In genomic region chr1:156839426-156840109, GRCh38 we compare ENCODE assay signal across 27 cellular contexts. TPM values are rescaled to one million over a fixed set of nuclear protein-coding genes. Genes with fewer than 3 reads are reported as not detected.
DNase-seq lines count a peak whose midpoint lies in the region; ATAC-seq, FAIRE-seq and TF ChIP-seq lines count a peak whose summit lies in the region.
"Had no signal": no experiment of that assay in that cellular context is flagged by ENCODE, and none has a peak within 500 bp of the region (broad histone marks: within the 10 kb centered on the region; RNA-seq: fewer than 3 reads in every experiment).

No MANE protein-coding gene starts in this region.

- no peak for TF ChIP-seq POLR2A in GM12892 (IDR thresholded peaks at IDR 0.05; ENCODE audit: low read depth, low read length)

- H3K36me3 Mint-ChIP-seq in activated CD4-positive, alpha-beta T cell treated with anti-CD3 and anti-CD28 coated beads, Interleukin-2, amount 10 ng/mL, durations not matched to agents 24 days and 14 days (ENCODE audit: low read depth): peaks cover 2% of the 10 kb centered on the region
- H3K36me3 Mint-ChIP-seq in endothelial cell (ENCODE audit: low read depth, unreplicated experiment): no peaks in the 10 kb centered on the region
- no peaks in the 10 kb centered on the region for H3K36me3 Mint-ChIP-seq in osteocyte (ENCODE audit: unreplicated experiment)
- H3K36me3 Mint-ChIP-seq: activated naive CD4-positive, alpha-beta T cell treated with anti-CD3 and anti-CD28 coated beads, Interleukin-2, amount 10 ng/mL, durations not matched to agents 7 days and 5 days; CD4-positive, CD25-positive, alpha-beta regulatory T cell; IgD-negative memory B cell; stimulated activated memory B cell treated with anti-CD40 and anti-IgM and Interleukin-4, amounts not matched to agents 10 μg/mL and 1 μg/mL and 100 μg/mL, for 72 hours had no signal

- intact Hi-C loops in activated CD4-positive, alpha-beta T cell treated with anti-CD3 and anti-CD28 coated beads, Interleukin-2, amount 10 ng/mL, durations not matched to agents 24 days and 14 days (cut with micrococcal nuclease): loop anchor here (1.0 to 5.0 kb wide), 4 partner anchors 21 to 83 kb away; partner anchors contain the start of genes LRRC71 and NTRK1

- peaks cover 23% of the 10 kb centered on the region for H3K27me3 Mint-ChIP-seq in activated CD4-positive, alpha-beta T cell treated with anti-CD3 and anti-CD28 coated beads, Interleukin-2, amount 10 ng/mL, durations not matched to agents 24 days and 14 days
- H3K27me3 Mint-ChIP-seq in endothelial cell (ENCODE audit: unreplicated experiment) (peaks cover 19% of the 10 kb centered on the region), osteocyte (ENCODE audit: unreplicated experiment) (peaks cover 65% of the 10 kb centered on the region)

- H3K4me1 Mint-ChIP-seq in activated CD4-positive, alpha-beta T cell treated with anti-CD3 and anti-CD28 coated beads, Interleukin-2, amount 10 ng/mL, durations not matched to agents 24 days and 14 days: peaks cover 46% of the 10 kb centered on the region
- H3K4me1 Mint-ChIP-seq in endothelial cell (ENCODE audit: unreplicated experiment): peaks cover 3% of the 10 kb centered on the region
- H3K4me1 Mint-ChIP-seq in osteocyte (ENCODE audit: unreplicated experiment): no peaks in the 10 kb centered on the region
- H3K4me1 Mint-ChIP-seq: IgD-negative memory B cell had no signal

- no peaks in the 10 kb centered on the region for H3K9me3 Mint-ChIP-seq in activated CD4-positive, alpha-beta T cell treated with anti-CD3 and anti-CD28 coated beads, Interleukin-2, amount 10 ng/mL, durations not matched to agents 24 days and 14 days
- H3K9me3 Mint-ChIP-seq in endothelial cell (ENCODE audit: unreplicated experiment) (no peaks in the 10 kb centered on the region), osteocyte (ENCODE audit: unreplicated experiment) (no peaks in the 10 kb centered on the region)
- H3K9me3 Mint-ChIP-seq: activated naive CD4-positive, alpha-beta T cell treated with anti-CD3 and anti-CD28 coated beads, Interleukin-2, amount 10 ng/mL, durations not matched to agents 7 days and 5 days; activated T-cell treated with anti-CD3 and anti-CD28 coated beads, Interleukin-2, amount 50 U/mL, for 4 hours; CD4-positive, CD25-positive, alpha-beta regulatory T cell; stimulated activated memory B cell treated with anti-CD40 and anti-IgM and Interleukin-4, amounts not matched to agents 10 μg/mL and 1 μg/mL and 100 μg/mL, for 72 hours had no signal

- H3K4me3 Mint-ChIP-seq in activated CD4-positive, alpha-beta T cell treated with anti-CD3 and anti-CD28 coated beads, Interleukin-2, amount 10 ng/mL, durations not matched to agents 24 days and 14 days: no peak overlapping the region
- H3K4me3 Mint-ChIP-seq in endothelial cell (ENCODE audit: unreplicated experiment) (peak overlapping the region; percentile 23), osteocyte (ENCODE audit: unreplicated experiment) (no peak overlapping the region)
- H3K4me3 Mint-ChIP-seq: activated CD4-positive, alpha-beta T cell treated with anti-CD3 and anti-CD28 coated beads for 36 hours; activated naive CD4-positive, alpha-beta T cell treated with anti-CD3 and anti-CD28 coated beads, Interleukin-2, amount 10 ng/mL, durations not matched to agents 7 days and 5 days; activated T-cell treated with anti-CD3 and anti-CD28 coated beads, Interleukin-2, amount 50 U/mL, for 4 hours; CD4-positive, CD25-positive, alpha-beta regulatory T cell; IgD-negative memory B cell; stimulated activated memory B cell treated with anti-CD40 and anti-IgM and Interleukin-4, amounts not matched to agents 10 μg/mL and 1 μg/mL and 100 μg/mL, for 72 hours; T-helper 17 cell had no signal

- H3K27ac Mint-ChIP-seq in activated CD4-positive, alpha-beta T cell treated with anti-CD3 and anti-CD28 coated beads, Interleukin-2, amount 10 ng/mL, durations not matched to agents 24 days and 14 days: peak overlapping the region; percentile 7
- H3K27ac Mint-ChIP-seq in endothelial cell (ENCODE audit: unreplicated experiment): no peak overlapping the region
- H3K27ac Mint-ChIP-seq in osteocyte (ENCODE audit: unreplicated experiment): no peak overlapping the region
- H3K27ac Mint-ChIP-seq: activated CD4-positive, alpha-beta T cell treated with anti-CD3 and anti-CD28 coated beads for 36 hours; activated naive CD4-positive, alpha-beta T cell treated with anti-CD3 and anti-CD28 coated beads, Interleukin-2, amount 10 ng/mL, durations not matched to agents 7 days and 5 days; CD4-positive, CD25-positive, alpha-beta regulatory T cell; stimulated activated memory B cell treated with anti-CD40 and anti-IgM and Interleukin-4, amounts not matched to agents 10 μg/mL and 1 μg/mL and 100 μg/mL, for 72 hours had no signal

- no peak for DNase-seq in activated CD4-positive, alpha-beta T cell treated with anti-CD3 and anti-CD28 coated beads, Interleukin-2, amount 10 ng/mL, durations not matched to agents 24 days and 14 days
- DNase-seq in activated CD4-positive, alpha-beta T cell treated with anti-CD3 and anti-CD28 coated beads, Interleukin-2, amount 50 U/mL, for 48 hours: no peak
- DNase-seq in NCI-H187 treated with DMSO at 0.1 percent for 48 hours (lab: John Stamatoyannopoulos, UW) (peak; percentile 62), endothelial cell (ENCODE audit: low spot score) (no peak), osteocyte (ENCODE audit: extremely low spot score, unreplicated experiment) (no peak), GM12892 (ENCODE audit: insufficient read length) (no peak)
- DNase-seq: amniotic stem cell, NCI-H1436 treated with DMSO at 0.1 percent for 48 hours, occipital lobe, uterus had no signal

- ATAC-seq in GM19035 (IDR thresholded peaks at IDR 0.05; ENCODE audit: unreplicated experiment): no peak
- ATAC-seq: stimulated activated memory B cell treated with anti-CD40 and anti-IgM and Interleukin-4, amounts not matched to agents 10 μg/mL and 1 μg/mL and 100 μg/mL, for 72 hours had no signal

- no peak for TF ChIP-seq CTCF in endothelial cell (IDR thresholded peaks at IDR 0.05; ENCODE audit: unreplicated experiment)
- no peak for TF ChIP-seq CTCF in osteocyte (IDR thresholded peaks at IDR 0.05)

- no peak for FAIRE-seq in GM12892 (lab: Jason Lieb, UNC)
- FAIRE-seq: RCC 7860 had no signal

RNA-seq across cellular contexts. Expression of gene INSRR, which starts 19.3 kb away (rescaled TPM):
- 0.68 and 0.71 TPM in 2 replicates for total RNA-seq in activated CD4-positive, alpha-beta T cell treated with anti-CD3 and anti-CD28 coated beads, Interleukin-2, amount 10 ng/mL, durations not matched to agents 24 days and 14 days
- total RNA-seq in endothelial cell (ENCODE audit: unreplicated experiment) (not detected), osteocyte (0.08 and 0.21 TPM in 2 replicates)
- polyA plus RNA-seq in GM12892 (2012; ENCODE audit: missing spikeins): not detected
- total RNA-seq: epithelial cell of proximal tubule, GM23248, left colon, M059J, renal cortical epithelial cell, SJCRH30, suprapubic skin, T-helper 17 cell had no signal
- polyA plus RNA-seq: AG04450; CD4-positive, CD25-positive, alpha-beta regulatory T cell; IgD-negative memory B cell had no signal

RNA-seq across cellular contexts. Expression of gene NTRK1, which starts 21.1 kb away (rescaled TPM):
- total RNA-seq in activated CD4-positive, alpha-beta T cell treated with anti-CD3 and anti-CD28 coated beads, Interleukin-2, amount 10 ng/mL, durations not matched to agents 24 days and 14 days: 54.3 and 61.2 TPM in 2 replicates
- total RNA-seq in endothelial cell (ENCODE audit: unreplicated experiment): 0.23 TPM
- not detected in 2 replicates for total RNA-seq in osteocyte
- not detected for polyA plus RNA-seq in GM12892 (2012; ENCODE audit: missing spikeins)
- total RNA-seq: epithelial cell of proximal tubule, M059J, occipital lobe, renal cortical epithelial cell, SJCRH30 had no signal
- polyA plus RNA-seq: AG04450, IgD-negative memory B cell had no signal

RNA-seq across cellular contexts. Expression of gene SH2D2A, which starts 22.9 kb away (rescaled TPM):
- total RNA-seq in activated CD4-positive, alpha-beta T cell treated with anti-CD3 and anti-CD28 coated beads, Interleukin-2, amount 10 ng/mL, durations not matched to agents 24 days and 14 days: 277 and 282 TPM in 2 replicates
- not detected for total RNA-seq in endothelial cell (ENCODE audit: unreplicated experiment)
- total RNA-seq in osteocyte: not detected in 2 replicates
- polyA plus RNA-seq in GM12892 (2012; ENCODE audit: missing spikeins): 3.8 TPM
- total RNA-seq: GM23248, occipital lobe, SJCRH30 had no signal

RNA-seq across cellular contexts. Expression of gene PEAR1, which starts 54.0 kb away (rescaled TPM):
- 0.09 and 0.21 TPM in 2 replicates for total RNA-seq in activated CD4-positive, alpha-beta T cell treated with anti-CD3 and anti-CD28 coated beads, Interleukin-2, amount 10 ng/mL, durations not matched to agents 24 days and 14 days
- total RNA-seq in endothelial cell (ENCODE audit: unreplicated experiment) (50.7 TPM), osteocyte (27.4 and 28.2 TPM in 2 replicates)
- polyA plus RNA-seq in GM12892 (2012; ENCODE audit: missing spikeins): not detected
- total RNA-seq: activated CD4-positive, alpha-beta T cell treated with anti-CD3 and anti-CD28 coated beads for 36 hours; SJCRH30 had no signal
- polyA plus RNA-seq: CD4-positive, CD25-positive, alpha-beta regulatory T cell; IgD-negative memory B cell had no signal

Comparison
In these comparisons a context has a peak if more than half of its experiments do, and no peak if none do; other contexts are left out.
1. RNA of gene NTRK1, which starts 21.1 kb away (total RNA-seq): 54.3 to 61.2 TPM in activated CD4-positive, alpha-beta T cell treated with anti-CD3 and anti-CD28 coated beads, Interleukin-2, amount 10 ng/mL, durations not matched to agents 24 days and 14 days; 0.23 TPM in endothelial cell (single experiment) and not detected in osteocyte; every median in the first group is over 10 times any median in the second.
2. RNA of gene SH2D2A, which starts 22.9 kb away (total RNA-seq): 277 to 282 TPM in activated CD4-positive, alpha-beta T cell treated with anti-CD3 and anti-CD28 coated beads, Interleukin-2, amount 10 ng/mL, durations not matched to agents 24 days and 14 days; not detected in endothelial cell (single experiment) and not detected in osteocyte; every median in the first group is over 100 times any median in the second.